8 cellular contexts compared by ENCODE assay signal in genomic region chr7:6447589-6448210, GRCh38. TPM values are rescaled to one million over a fixed set of nuclear protein-coding genes. Genes with fewer than 3 reads are reported as not detected.
A peak's percentile ranks its signal among the peaks of the same experiment; 100 is the strongest.
DNase-seq lines count a peak whose midpoint lies in the region; ATAC-seq and TF ChIP-seq lines count a peak whose summit lies in the region.

DAGLB (minus strand) TSS chr7:6447954; CDS start chr7:6447842, 112 bp downstream.

- H3K27ac ChIP-seq in colonic mucosa: peak within 1 kb of the TSS; percentile 74

- no peaks in the 10 kb centered on the region for H3K27me3 ChIP-seq in BJ (ENCODE audit: control insufficient read depth, insufficient read depth, low read length)
- no peaks in the 10 kb centered on the region for H3K27me3 ChIP-seq in colonic mucosa

- CTCF ChIA-PET in BJ (lab: Yijun Ruan, JAX): interaction anchor here (1.8 kb wide), 1 partner anchor 15 kb away, joined by 4 read pairs; no protein-coding TSS in a partner anchor

- TF ChIP-seq CTCF in BJ (IDR thresholded peaks at IDR 0.05; ENCODE audit: insufficient read depth, low read depth, low read length) (no peak), colonic mucosa (IDR thresholded peaks at IDR 0.05) (no peak)

- H3K4me3 ChIP-seq in BJ (ENCODE audit: low read depth, low read length) (peak within 1 kb of the TSS; percentile 100), colonic mucosa (peak within 1 kb of the TSS; percentile 92)

- ATAC-seq in GM19328 (IDR thresholded peaks at IDR 0.05; ENCODE audit: unreplicated experiment) (peak; percentile 54), HG03469 (IDR thresholded peaks at IDR 0.05; ENCODE audit: unreplicated experiment) (peak; percentile 79)

- H3K36me3 ChIP-seq in BJ (ENCODE audit: control insufficient read depth, insufficient read depth, low read length) (peaks cover 6% of the 10 kb centered on the region), colonic mucosa (no peaks in the 10 kb centered on the region)

- no peaks in the 10 kb centered on the region for H3K9me3 ChIP-seq in colonic mucosa

- H3K9ac ChIP-seq in colonic mucosa (ENCODE audit: low read depth in 2 of 2, low read length in 2 of 2): peak within 1 kb of the TSS; percentile 90 to 95

- H3K4me1 ChIP-seq in colonic mucosa: no peaks in the 10 kb centered on the region

- POLR2A ChIA-PET in BJ (lab: Charles Lee): interaction anchor here (0.5 kb wide), 1 partner anchor 62 kb away, joined by 4 read pairs; no protein-coding TSS in a partner anchor

- intact Hi-C loops in colonic mucosa (cut with DNase I): no loop called here

- peak; percentile 50 for DNase-seq in BJ (ENCODE audit: low read depth)
- peak; percentile 84 to 99 for DNase-seq in NCI-H526 (lab: John Stamatoyannopoulos, UW)
- peak; percentile 97 for DNase-seq in activated CD4-positive, alpha-beta T cell treated with anti-CD3 and anti-CD28 coated beads for 48 hours
- DNase-seq in colonic mucosa: peak; percentile 94
- DNase-seq in kidney tubule cell (ENCODE audit: low spot score): peak; percentile 93
- peak; percentile 89 to 96 for DNase-seq in stimulated activated CD4-positive, alpha-beta T cell treated with anti-CD3 and anti-CD28 coated beads, Interleukin-1b, Interleukin-23, amount 100 ng/mL, for 1 hour (ENCODE audit: low read depth in 2 of 2)

RNA-seq across cellular contexts. Expression of gene DAGLB, which starts in this region (rescaled TPM):
- 32.7 and 40.5 TPM in 2 replicates for polyA plus RNA-seq in BJ (2011; rRNA removed)
- 25.4 and 40.3 TPM in 2 replicates for polyA minus RNA-seq in BJ (2011; rRNA and poly(A)+ RNA removed)
- 10 to 100 TPM; 15.6 to 26.5 TPM for total RNA-seq in colonic mucosa

Comparison
In these comparisons a context has a peak if more than half of its experiments do, and no peak if none do; other contexts are left out.
1. Peak in every context shown above with its lines: DNase-seq, ATAC-seq, H3K4me3 ChIP-seq and H3K27ac ChIP-seq.